Comparison of ENCODE assay signal across 15 cellular contexts in genomic region chr12:29726321-29726692, GRCh38. TPM values are rescaled to one million over a fixed set of nuclear protein-coding genes. Genes with fewer than 3 reads are reported as not detected.
DNase-seq lines count a peak whose midpoint lies in the region; ATAC-seq, FAIRE-seq and TF ChIP-seq lines count a peak whose summit lies in the region.
"Had no signal": no experiment of that assay in that cellular context is flagged by ENCODE, and none has a peak within 500 bp of the region (broad histone marks: within the 10 kb centered on the region; RNA-seq: fewer than 3 reads in every experiment).

No MANE protein-coding gene starts in this region.

- no peak for ATAC-seq in HG03025 (IDR thresholded peaks at IDR 0.05; ENCODE audit: low FRiP score, unreplicated experiment)

- TF ChIP-seq CTCF in cardiac fibroblast (IDR thresholded peaks at IDR 0.05; ENCODE audit: low read depth, low read length) = no peak
- TF ChIP-seq CTCF in thyroid gland (IDR thresholded peaks at IDR 0.05) = no peak

- H3K4me3 ChIP-seq in cardiac fibroblast (replicated peaks in 1 of 2; ENCODE audit: low read depth in 2 of 2, low read length in 2 of 2) (no peak overlapping the region), thyroid gland (replicated peaks in 1 of 3) (no peak overlapping the region)
- H3K4me3 ChIP-seq: adrenal gland had no signal

- H3K4me1 ChIP-seq in thyroid gland = peaks cover 0 to 21% of the 10 kb centered on the region in 2 donors

- peak overlapping the region; percentile 25 to 65 (median 34) for H3K27ac ChIP-seq in thyroid gland
- H3K27ac ChIP-seq: HL-60 had no signal

- H3K36me3 ChIP-seq in thyroid gland = no peaks in the 10 kb centered on the region
- H3K36me3 ChIP-seq: adrenal gland had no signal

- peak; percentile 3 for DNase-seq in DMS79 treated with DMSO at 0.1 percent for 48 hours (lab: John Stamatoyannopoulos, UW)
- no peak for DNase-seq in DMS79 (lab: John Stamatoyannopoulos, UW)
- peak; percentile 70 to 86 for DNase-seq in cardiac fibroblast (ENCODE audit: low read depth in 2 of 2)
- DNase-seq in lung microvascular endothelial cell (ENCODE audit: low read depth in 2 of 2) = peak; percentile 57 to 65
- no peak for DNase-seq in thyroid gland
- no peak for DNase-seq in activated effector memory CD4-positive, alpha-beta T cell treated with anti-CD3 and anti-CD28 coated beads, Interleukin-2, amount 50 U/mL, for 16 hours
- no peak for DNase-seq in GM19239 (ENCODE audit: insufficient read length, low spot score)
- DNase-seq: activated CD4-positive, alpha-beta memory T cell treated with anti-CD3 and anti-CD28 coated beads for 36 hours; NCI-H187 treated with DMSO at 0.1 percent for 48 hours had no signal

- intact Hi-C loops in thyroid gland (cut with DNase I) = no loop called here

- H3K27me3 ChIP-seq in thyroid gland = no peaks in the 10 kb centered on the region
- H3K27me3 ChIP-seq: adrenal gland had no signal

- H3K9me3 ChIP-seq in thyroid gland = no peaks in the 10 kb centered on the region
- H3K9me3 ChIP-seq: adrenal gland had no signal

- 17 to 22% methylated on average over 3 of the region's 3 CpGs for WGBS in thyroid gland, 2 donors

- no peak for FAIRE-seq in GM19239 (lab: Jason Lieb, UNC)
- FAIRE-seq: A204.1, H54 had no signal

- TF ChIP-seq POLR2A in thyroid gland (IDR thresholded peaks at IDR 0.05) = no peak

RNA-seq across cellular contexts. Expression of gene TMTC1, which starts 57.4 kb away (rescaled TPM):
- total RNA-seq in lung microvascular endothelial cell (1.7 and 6.9 TPM in 2 replicates), thyroid gland (10 to 100 TPM; 16.6 to 47.8 (median 25.6) TPM)
- total RNA-seq: G401 had no signal

Comparison
In these comparisons a context has a peak if more than half of its experiments do, and no peak if none do; other contexts are left out.
1. DNase-seq: peak in DMS79 treated with DMSO at 0.1 percent for 48 hours (single experiment), cardiac fibroblast (2 of 2) and lung microvascular endothelial cell (2 of 2); none in DMS79 (single experiment), thyroid gland (0 of 2), activated effector memory CD4-positive, alpha-beta T cell treated with anti-CD3 and anti-CD28 coated beads, Interleukin-2, amount 50 U/mL, for 16 hours (single experiment) and GM19239 (single experiment).